8 cellular contexts compared by ENCODE assay signal in genomic region chr2:181790716-181791649, GRCh38.
DNase-seq lines count a peak whose midpoint lies in the region; ATAC-seq and TF ChIP-seq lines count a peak whose summit lies in the region.

No MANE protein-coding gene starts in this region.

- H3K27me3 ChIP-seq in liver (ENCODE audit: control insufficient read depth in 4 of 4, insufficient read depth in 4 of 4, low read length in 3 of 4): no peaks in the 10 kb centered on the region

- peak overlapping the region in 1 of 2 donors; percentile 58 for H3K9ac ChIP-seq in liver (ENCODE audit: low read depth in 1 of 2, low read length in 2 of 2)

- peak; percentile 22 to 25 for TF ChIP-seq RAD21 in liver (IDR thresholded peaks at IDR 0.05)

- ATAC-seq in GM21423 (IDR thresholded peaks at IDR 0.05; ENCODE audit: unreplicated experiment): peak; percentile 97
- ATAC-seq in HG03571 (IDR thresholded peaks at IDR 0.05; ENCODE audit: unreplicated experiment): peak; percentile 97

- no peak for TF ChIP-seq CTCF in liver (IDR thresholded peaks at IDR 0.05; ENCODE audit: low read depth, low read length, missing input control)

- H3K9me3 ChIP-seq in liver (ENCODE audit: control insufficient read depth in 4 of 4, low read length in 3 of 4): no peaks in the 10 kb centered on the region

- DNase-seq in GM03348 (ENCODE audit: low spot score) (peak; percentile 64), Kasumi-1 (lab: John Stamatoyannopoulos, UW) (no peak), midbrain (lab: John Stamatoyannopoulos, UW) (no peak), pons (ENCODE audit: low spot score) (no peak)
- DNase-seq in activated T-cell treated with anti-CD3 and anti-CD28 coated beads, Interleukin-2, amount 50 U/mL, for 48 hours: peak; percentile 28 to 30

- no peak overlapping the region for H3K4me3 ChIP-seq in liver (ENCODE audit: low read depth in 1 of 3, low read length in 3 of 3)

- peaks cover 2 to 11% (median 5%) of the 10 kb centered on the region in 4 donors for H3K4me1 ChIP-seq in liver (ENCODE audit: control insufficient read depth in 4 of 4, insufficient read depth in 4 of 4, low read length in 3 of 4)

- no peaks in the 10 kb centered on the region for H3K36me3 ChIP-seq in liver (ENCODE audit: control insufficient read depth in 4 of 4, insufficient read depth in 3 of 4, low read depth in 1 of 4, low read length in 3 of 4)

- 41% methylated on average over 10 of the region's 10 CpGs for WGBS in liver

- H3K27ac ChIP-seq in liver (ENCODE audit: low read depth in 1 of 2, low read length in 2 of 2): peak overlapping the region; percentile 11 to 45

TF ChIP-seq in liver, 16 proteins besides CTCF, POLR2A, EP300 and RAD21:
- TF ChIP-seq RXRA (IDR thresholded peaks at IDR 0.05) (peak; percentile 14 to 62), HNF4G (IDR thresholded peaks at IDR 0.05) (no peak), HNF4A (conservative IDR thresholded peaks at IDR 0.05) (peak; percentile 55 to 78), FOXA1 (IDR thresholded peaks at IDR 0.05) (no peak), NR2F2 (IDR thresholded peaks at IDR 0.05) (peak; percentile 45), JUND (IDR thresholded peaks at IDR 0.05) (no peak), FOXA2 (IDR thresholded peaks at IDR 0.05) (no peak), TAF1 (conservative IDR thresholded peaks at IDR 0.05) (no peak), EGR1 (IDR thresholded peaks at IDR 0.05; ENCODE audit: low read depth in 2 of 2) (no peak), YY1 (IDR thresholded peaks at IDR 0.05) (peak; percentile 43), ZBTB33 (IDR thresholded peaks at IDR 0.05) (peak; percentile 33), MAX (IDR thresholded peaks at IDR 0.05) (peak; percentile 37), SP1 (IDR thresholded peaks at IDR 0.05) (peak; percentile 69), REST (IDR thresholded peaks at IDR 0.05) (peak; percentile 49), GABPA (IDR thresholded peaks at IDR 0.05 in 1 of 2, conservative IDR thresholded peaks at IDR 0.05 in 1 of 2) (no peak)
TF ChIP-seq in liver: peak in this region for 8.

Comparison
In these comparisons a context has a peak if more than half of its experiments do, and no peak if none do; other contexts are left out.
1. DNase-seq: peak in GM03348 (single experiment) and activated T-cell treated with anti-CD3 and anti-CD28 coated beads, Interleukin-2, amount 50 U/mL, for 48 hours (2 of 2); none in Kasumi-1 (0 of 2), midbrain (single experiment) and pons (single experiment).